Comparison of ENCODE assay signal across 35 cellular contexts in genomic region chr5:114838937-114839336, GRCh38.
"Had no signal": no experiment of that assay in that cellular context is flagged by ENCODE, and none has a peak within 500 bp of the region (broad histone marks: within the 10 kb centered on the region; RNA-seq: fewer than 3 reads in every experiment).

No MANE protein-coding gene starts in this region.

- H3K4me1 Mint-ChIP-seq: activated naive CD4-positive, alpha-beta T cell treated with anti-CD3 and anti-CD28 coated beads, Interleukin-2, amount 10 ng/mL, durations not matched to agents 7 days and 5 days; activated naive CD8-positive, alpha-beta T cell treated with anti-CD3 and anti-CD28 coated beads, Interleukin-2, amount 50 U/mL, for 24 hours; central memory CD8-positive, alpha-beta T cell; WTC11 had no signal

- H3K4me3 Mint-ChIP-seq: activated CD4-positive, alpha-beta memory T cell treated with anti-CD3 and anti-CD28 coated beads for 36 hours; activated naive CD4-positive, alpha-beta T cell treated with anti-CD3 and anti-CD28 coated beads, Interleukin-2, amount 10 ng/mL, durations not matched to agents 7 days and 5 days; activated naive CD8-positive, alpha-beta T cell; activated naive CD8-positive, alpha-beta T cell treated with anti-CD3 and anti-CD28 coated beads, Interleukin-2, amount 50 U/mL, for 24 hours; central memory CD8-positive, alpha-beta T cell; T-helper 1 cell treated with Interleukin-12 subunit alpha and Interleukin-12 subunit beta and Interleukin-4 antibody, amounts not matched to agents 30 μg/mL and 1 μg/mL, for 36 hours; T-helper 2 cell treated with Interferon-gamma antibody and Interleukin-4, amounts not matched to agents 5 μg/mL and 100 μg/mL, for 36 hours; WTC11 had no signal

- H3K27me3 Mint-ChIP-seq: activated CD4-positive, alpha-beta memory T cell treated with anti-CD3 and anti-CD28 coated beads for 36 hours; activated naive CD4-positive, alpha-beta T cell treated with anti-CD3 and anti-CD28 coated beads, Interleukin-2, amount 10 ng/mL, durations not matched to agents 7 days and 5 days; activated naive CD8-positive, alpha-beta T cell; activated naive CD8-positive, alpha-beta T cell treated with anti-CD3 and anti-CD28 coated beads, Interleukin-2, amount 50 U/mL, for 24 hours; central memory CD8-positive, alpha-beta T cell had no signal

- H3K27me3 ChIP-seq: brain microvascular endothelial cell, cardiac muscle cell, SJSA1 had no signal

- H3K27ac Mint-ChIP-seq: activated CD4-positive, alpha-beta memory T cell treated with anti-CD3 and anti-CD28 coated beads for 36 hours; activated naive CD4-positive, alpha-beta T cell treated with anti-CD3 and anti-CD28 coated beads, Interleukin-2, amount 10 ng/mL, durations not matched to agents 7 days and 5 days; activated naive CD8-positive, alpha-beta T cell; activated naive CD8-positive, alpha-beta T cell treated with anti-CD3 and anti-CD28 coated beads, Interleukin-2, amount 50 U/mL, for 24 hours; T-helper 1 cell treated with Interleukin-12 subunit alpha and Interleukin-12 subunit beta and Interleukin-4 antibody, amounts not matched to agents 30 μg/mL and 1 μg/mL, for 36 hours; T-helper 2 cell treated with Interferon-gamma antibody and Interleukin-4, amounts not matched to agents 5 μg/mL and 100 μg/mL, for 36 hours; WTC11 had no signal

- H3K36me3 ChIP-seq: brain microvascular endothelial cell, cardiac muscle cell, SJSA1 had no signal

- H3K36me3 Mint-ChIP-seq: activated CD4-positive, alpha-beta memory T cell treated with anti-CD3 and anti-CD28 coated beads for 36 hours; activated naive CD4-positive, alpha-beta T cell treated with anti-CD3 and anti-CD28 coated beads, Interleukin-2, amount 10 ng/mL, durations not matched to agents 7 days and 5 days; activated naive CD8-positive, alpha-beta T cell had no signal

- H3K4me3 ChIP-seq: cardiac muscle cell, SJSA1 had no signal

- ATAC-seq: activated naive CD8-positive, alpha-beta T cell treated with anti-CD3 and anti-CD28 coated beads, Interleukin-2, amount 50 U/mL, for 24 hours; Panc1 had no signal

- H3K9me3 Mint-ChIP-seq: activated CD4-positive, alpha-beta memory T cell treated with anti-CD3 and anti-CD28 coated beads for 36 hours had no signal

- DNase-seq: activated CD4-positive, alpha-beta memory T cell treated with anti-CD3 and anti-CD28 coated beads for 36 hours; activated CD4-positive, alpha-beta T cell treated with anti-CD3 and anti-CD28 coated beads for 4 hours; activated CD4-positive, alpha-beta T cell treated with anti-CD3 and anti-CD28 coated beads, Interleukin-2, amount 50 U/mL, for 1 hour; activated CD4-positive, CD25-positive, alpha-beta regulatory T cell treated with anti-CD3 and anti-CD28 coated beads, Interleukin-2, amount 50 U/mL, for 72 hours; activated CD8-positive, alpha-beta memory T cell treated with anti-CD3 and anti-CD28 coated beads, Interleukin-2, amount 50 U/mL, for 48 hours; activated effector memory CD4-positive, alpha-beta T cell treated with Interleukin-2 at 50 U/mL for 16 hours; activated naive CD4-positive, alpha-beta T cell treated with anti-CD3 and anti-CD28 coated beads, Interleukin-2, amount 10 ng/mL, durations not matched to agents 7 days and 5 days; activated naive CD8-positive, alpha-beta T cell treated with anti-CD3 and anti-CD28 coated beads, Interleukin-2, amount 50 U/mL, for 24 hours; activated T-cell treated with anti-CD3 and anti-CD28 coated beads, Interleukin-2, amount 50 U/mL, for 48 hours; amniotic stem cell; aorta; brain microvascular endothelial cell; Kasumi-1; KG1; MM.1S; MV-4-11; NCI-H1092; NCI-H146; NCI-H187; NCI-H2029 treated with DMSO at 0.1 percent for 48 hours; NCI-H2107; NCI-H2171; NCI-H510A; NCI-H526; NCI-H748 treated with DMSO at 0.1 percent for 48 hours; SHP77 treated with DMSO at 0.1 percent for 48 hours; SK-N-SH had no signal

- H3K27ac ChIP-seq: brain microvascular endothelial cell, cardiac muscle cell, SJSA1 had no signal

- H3K9me3 ChIP-seq: SJSA1 had no signal

- H3K4me1 ChIP-seq: SJSA1 had no signal
